ENCODE assay signal across 2 cellular contexts in genomic region chr21:40300300-40300699, GRCh38.
TF ChIP-seq lines count a peak whose summit lies in the region.

No MANE protein-coding gene starts in this region.

TF ChIP-seq in A549, 52 proteins besides CTCF, POLR2A, EP300 and RAD21 (continued from another document):
- TF ChIP-seq REST (IDR thresholded peaks at IDR 0.05) = peak; percentile 24; the same call in 1 of the 2 replicates

TF ChIP-seq in HEK293, 187 proteins besides CTCF, POLR2A, EP300 and RAD21 (continued from another document):
- peak; percentile 58; the same call in 1 of the 2 replicates for TF ChIP-seq REST (tag by site-specific recombination; IDR thresholded peaks at IDR 0.05)
